8 cellular contexts compared by ENCODE assay signal in the genomic region with DNA sequence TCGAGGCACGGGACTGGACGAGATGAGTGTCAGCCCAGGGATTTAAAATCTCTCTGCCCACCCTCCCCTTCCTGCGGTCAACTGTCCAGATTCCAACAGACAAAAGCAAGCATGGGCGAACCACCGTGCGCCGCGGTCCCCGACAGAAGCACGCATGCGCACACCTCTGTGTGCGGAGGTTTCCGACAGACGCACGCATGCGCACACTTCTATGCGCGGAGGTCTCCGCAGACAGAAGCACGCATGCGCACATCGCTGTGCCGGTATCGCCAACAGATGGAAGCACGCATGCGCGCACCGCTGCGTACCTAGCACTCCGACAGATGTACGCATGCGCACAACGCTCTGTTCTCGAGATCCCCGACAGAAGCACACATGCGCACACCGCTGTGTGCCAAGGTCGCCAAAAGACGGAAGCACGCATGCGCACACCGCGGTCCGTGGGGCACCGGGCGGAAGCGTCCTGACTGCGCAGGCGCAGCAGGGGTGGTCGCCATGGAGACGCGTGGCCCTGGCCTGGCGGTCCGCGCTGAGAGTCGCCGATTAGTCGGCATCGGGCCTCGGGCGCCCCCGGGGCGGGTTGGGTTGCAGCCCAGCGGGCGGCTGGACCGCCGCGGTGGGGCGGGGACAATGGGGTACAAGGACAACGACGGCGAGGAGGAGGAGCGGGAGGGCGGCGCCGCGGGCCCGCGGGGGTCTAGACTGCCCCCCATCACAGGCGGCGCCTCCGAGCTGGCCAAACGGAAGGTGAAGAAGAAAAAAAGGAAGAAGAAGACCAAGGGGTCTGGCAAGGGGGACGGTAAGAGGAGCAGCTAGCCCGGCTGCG. TPM values are rescaled to one million over a fixed set of nuclear protein-coding genes. Genes with fewer than 3 reads are reported as not detected.
DNase-seq lines count a peak whose midpoint lies in the region; TF ChIP-seq lines count a peak whose summit lies in the region.

No MANE protein-coding gene starts in this region.

- peaks cover 9% of the 10 kb centered on the region for H3K4me1 ChIP-seq in HAP-1
- peaks cover 5% of the 10 kb centered on the region for H3K4me1 ChIP-seq in MM.1S (ENCODE audit: low read length)

- no peaks in the 10 kb centered on the region for H3K27me3 ChIP-seq in HAP-1 (ENCODE audit: low read depth)
- peaks cover 36% of the 10 kb centered on the region for H3K27me3 ChIP-seq in MM.1S (replicated peaks; ENCODE audit: insufficient read depth, low read length)

- H3K27ac ChIP-seq in MM.1S (ENCODE audit: low read length): no peak overlapping the region

- H2AFZ ChIP-seq in MM.1S (ENCODE audit: low read length): peak overlapping the region; percentile 98

- H3K36me3 ChIP-seq in HAP-1 (replicated peaks) (peaks cover 17% of the 10 kb centered on the region), MM.1S (replicated peaks; ENCODE audit: insufficient read depth, low read length) (no peaks in the 10 kb centered on the region)

- H3K4me2 ChIP-seq in MM.1S (ENCODE audit: low read depth, low read length): peak overlapping the region; percentile 93

- no peaks in the 10 kb centered on the region for H3K9me2 ChIP-seq in MM.1S (replicated peaks; ENCODE audit: insufficient read depth, low read length)

- DNase-seq in G401 (ENCODE audit: low spot score) (peak; percentile 97), HAP-1 (ENCODE audit: low spot score in 2 of 2) (peak; percentile 99), MM.1S (peak; percentile 100), SHP77 treated with DMSO at 0.1 percent for 48 hours (lab: John Stamatoyannopoulos, UW) (peak; percentile 99), activated gamma-delta T cell treated with Interleukin-2 at 50 U/mL for 16 hours (peak; percentile 99), fibroblast of villous mesenchyme (ENCODE audit: low read depth) (peak; percentile 97), nephron progenitor cell (peak; percentile 100)

- H3F3A ChIP-seq in MM.1S (ENCODE audit: insufficient read depth, low read length): no peaks in the 10 kb centered on the region

- H3K79me2 ChIP-seq in MM.1S (ENCODE audit: low read length): no peaks in the 10 kb centered on the region

- peaks cover 28% of the 10 kb centered on the region for H3K27me3 Mint-ChIP-seq in nephron progenitor cell (ENCODE audit: low read depth, poor library complexity)
- H3K27me3 Mint-ChIP-seq in stimulated activated naive CD8-positive, alpha-beta T cell treated with anti-CD3 and anti-CD28 coated beads, Interleukin-15, Interleukin-2, amounts not matched to agents 100 ng/mL and 50 ng/mL, for 24 hours: peaks cover 4% of the 10 kb centered on the region

- H3K9me3 Mint-ChIP-seq in nephron progenitor cell: peaks cover 6% of the 10 kb centered on the region
- no peaks in the 10 kb centered on the region for H3K9me3 Mint-ChIP-seq in stimulated activated naive CD8-positive, alpha-beta T cell treated with anti-CD3 and anti-CD28 coated beads, Interleukin-15, Interleukin-2, amounts not matched to agents 100 ng/mL and 50 ng/mL, for 24 hours

- peaks cover 9% of the 10 kb centered on the region for H3K36me3 Mint-ChIP-seq in nephron progenitor cell (ENCODE audit: low read depth)
- H3K36me3 Mint-ChIP-seq in stimulated activated naive CD8-positive, alpha-beta T cell treated with anti-CD3 and anti-CD28 coated beads, Interleukin-15, Interleukin-2, amounts not matched to agents 100 ng/mL and 50 ng/mL, for 24 hours (ENCODE audit: low read depth): peaks cover 10% of the 10 kb centered on the region

- TF ChIP-seq CTCF in MM.1S (IDR thresholded peaks at IDR 0.05; ENCODE audit: low read length) (no peak), fibroblast of villous mesenchyme (IDR thresholded peaks at IDR 0.05; ENCODE audit: insufficient read depth, low read depth, low read length) (no peak), nephron progenitor cell (IDR thresholded peaks at IDR 0.05) (no peak)

- H3K27ac Mint-ChIP-seq in nephron progenitor cell: peak overlapping the region; percentile 77
- peak overlapping the region; percentile 96 for H3K27ac Mint-ChIP-seq in stimulated activated naive CD8-positive, alpha-beta T cell treated with anti-CD3 and anti-CD28 coated beads, Interleukin-15, Interleukin-2, amounts not matched to agents 100 ng/mL and 50 ng/mL, for 24 hours

- in situ Hi-C loops in G401 (cut with HindIII; ENCODE audit: low sequenced_read_pairs) (no loop called here), HAP-1 (cut with MboI; ENCODE audit: low sequenced_read_pairs) (no loop called here)

- peak overlapping the region; percentile 88 for H3K4me3 Mint-ChIP-seq in nephron progenitor cell
- peak overlapping the region; percentile 96 for H3K4me3 Mint-ChIP-seq in stimulated activated naive CD8-positive, alpha-beta T cell treated with anti-CD3 and anti-CD28 coated beads, Interleukin-15, Interleukin-2, amounts not matched to agents 100 ng/mL and 50 ng/mL, for 24 hours

- H3K9me3 ChIP-seq in HAP-1: no peaks in the 10 kb centered on the region
- H3K9me3 ChIP-seq in MM.1S (replicated peaks; ENCODE audit: insufficient read depth, low read length): no peaks in the 10 kb centered on the region

- H3K4me1 Mint-ChIP-seq in nephron progenitor cell: peaks cover 34% of the 10 kb centered on the region
- peaks cover 52% of the 10 kb centered on the region for H3K4me1 Mint-ChIP-seq in stimulated activated naive CD8-positive, alpha-beta T cell treated with anti-CD3 and anti-CD28 coated beads, Interleukin-15, Interleukin-2, amounts not matched to agents 100 ng/mL and 50 ng/mL, for 24 hours (ENCODE audit: low read depth)

- H4K20me1 ChIP-seq in MM.1S (ENCODE audit: insufficient read depth, low read length): no peaks in the 10 kb centered on the region

- peak overlapping the region; percentile 70 for H3K9ac ChIP-seq in MM.1S (ENCODE audit: low read length)

- H3K4me3 ChIP-seq in HAP-1 (peak overlapping the region; percentile 60), MM.1S (ENCODE audit: low read length) (peak overlapping the region; percentile 76), fibroblast of villous mesenchyme (ENCODE audit: low read depth, low read length) (peak overlapping the region; percentile 77)

RNA-seq across cellular contexts. Expression of gene RFLNB, which starts 35.7 kb away (rescaled TPM):
- total RNA-seq in G401 (2014; rRNA removed; shearing (Covaris generic)): 224 and 259 TPM in 2 replicates
- 63.0 and 91.8 TPM in 2 replicates for total RNA-seq in fibroblast of villous mesenchyme

RNA-seq across cellular contexts. Expression of gene RPH3AL, which starts 57.5 kb away (rescaled TPM):
- total RNA-seq in G401 (2014; rRNA removed; shearing (Covaris generic)): 6.9 and 17.8 TPM in 2 replicates
- total RNA-seq in fibroblast of villous mesenchyme: 1.3 and 1.6 TPM in 2 replicates
